ENCODE assay signal across 1 cellular context in the genomic region with DNA sequence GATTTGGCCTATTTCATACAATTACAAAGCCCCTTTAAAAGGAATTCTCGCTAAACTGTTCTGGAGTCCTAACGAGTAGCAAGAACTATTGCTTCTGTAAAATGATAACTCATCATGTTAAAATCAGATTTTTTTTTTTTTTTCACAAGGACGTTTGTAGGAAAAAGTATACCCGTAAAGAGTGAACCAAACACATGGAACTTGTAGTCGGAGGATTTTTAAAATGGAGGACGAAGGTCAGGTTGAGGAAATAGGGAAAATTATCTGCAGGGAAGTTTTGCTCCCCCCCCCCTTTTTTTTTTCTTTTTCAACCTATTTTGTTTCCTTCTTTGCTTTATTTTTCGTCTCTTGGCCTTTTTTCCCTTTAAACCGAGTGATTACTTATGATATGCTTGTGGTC.
TF ChIP-seq lines count a peak whose summit lies in the region.

No MANE protein-coding gene starts in this region.

TF ChIP-seq in HCT116, 20 proteins besides CTCF, POLR2A, EP300 and RAD21 (continued from another document):
- TF ChIP-seq REST (IDR thresholded peaks at IDR 0.05; ENCODE audit: low read depth) (no peak), EGR1 (IDR thresholded peaks at IDR 0.05; ENCODE audit: low read depth) (no peak)
